Comparison of ENCODE assay signal across 9 cellular contexts in the genomic region with DNA sequence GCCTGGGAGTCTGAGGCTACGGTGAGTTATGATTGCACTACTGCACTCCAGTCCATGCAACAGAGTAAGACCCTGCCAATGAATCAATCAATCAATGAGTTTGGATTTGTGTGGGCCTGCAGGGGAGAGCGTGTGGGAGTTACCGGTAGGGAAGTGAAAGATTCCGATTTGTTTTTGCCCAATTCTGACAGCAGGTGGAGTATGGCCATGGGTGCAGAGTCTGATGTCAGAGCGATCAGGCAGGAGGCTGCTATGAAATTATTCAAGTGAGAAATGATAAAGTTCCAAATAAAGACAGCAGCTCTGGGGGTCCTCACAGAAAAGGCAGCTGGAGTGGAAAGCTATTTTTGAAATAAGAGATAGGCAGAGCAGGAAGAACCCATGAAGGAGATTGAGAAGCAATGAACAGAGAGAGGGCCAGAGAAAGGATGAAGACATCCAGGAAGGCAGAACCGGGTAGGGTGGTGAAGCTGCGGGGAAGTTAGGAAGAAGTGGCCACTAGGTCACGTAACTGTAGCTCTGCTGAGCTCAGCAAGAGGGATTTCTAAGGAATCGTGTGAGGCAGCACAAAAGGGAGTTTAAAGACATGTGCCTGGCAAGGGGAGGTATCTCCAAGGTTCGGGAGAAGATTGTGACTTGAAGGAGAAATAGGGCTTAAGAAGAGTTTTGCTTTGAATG.
DNase-seq lines count a peak whose midpoint lies in the region; ATAC-seq, FAIRE-seq and TF ChIP-seq lines count a peak whose summit lies in the region.
"Had no signal": no experiment of that assay in that cellular context is flagged by ENCODE, and none has a peak within 500 bp of the region (broad histone marks: within the 10 kb centered on the region; RNA-seq: fewer than 3 reads in every experiment).

No MANE protein-coding gene starts in this region.

- H3K4me3 Mint-ChIP-seq in nephron: no peak overlapping the region
- H3K4me3 Mint-ChIP-seq in activated CD4-positive, alpha-beta memory T cell treated with anti-CD3 and anti-CD28 coated beads for 36 hours: no peak overlapping the region
- no peak overlapping the region for H3K4me3 Mint-ChIP-seq in stimulated activated memory B cell treated with anti-CD40 and anti-IgM and Interleukin-4, amounts not matched to agents 10 μg/mL and 1 μg/mL and 100 μg/mL, for 72 hours

- H3K9me3 Mint-ChIP-seq in nephron: no peaks in the 10 kb centered on the region
- no peaks in the 10 kb centered on the region for H3K9me3 Mint-ChIP-seq in activated CD4-positive, alpha-beta memory T cell treated with anti-CD3 and anti-CD28 coated beads for 36 hours
- no peaks in the 10 kb centered on the region for H3K9me3 Mint-ChIP-seq in stimulated activated memory B cell treated with anti-CD40 and anti-IgM and Interleukin-4, amounts not matched to agents 10 μg/mL and 1 μg/mL and 100 μg/mL, for 72 hours

- POLR2A ChIA-PET in activated CD4-positive, alpha-beta memory T cell treated with anti-CD3 and anti-CD28 coated beads for 36 hours (lab: Charles Lee): no interaction called here

- no peaks in the 10 kb centered on the region for H3K27me3 ChIP-seq in esophagus muscularis mucosa

- H3K4me1 Mint-ChIP-seq in nephron: no peaks in the 10 kb centered on the region
- H3K4me1 Mint-ChIP-seq in activated CD4-positive, alpha-beta memory T cell treated with anti-CD3 and anti-CD28 coated beads for 36 hours (ENCODE audit: low read depth): no peaks in the 10 kb centered on the region
- no peaks in the 10 kb centered on the region for H3K4me1 Mint-ChIP-seq in stimulated activated memory B cell treated with anti-CD40 and anti-IgM and Interleukin-4, amounts not matched to agents 10 μg/mL and 1 μg/mL and 100 μg/mL, for 72 hours

- H3K27ac ChIP-seq in esophagus muscularis mucosa (replicated peaks in 1 of 4): no peak overlapping the region

- no peak for FAIRE-seq in D721Med (lab: Jason Lieb, UNC)

- WGBS in esophagus muscularis mucosa: 50% methylated on average over 10 of the region's 10 CpGs

- peaks cover 0 to 6% (median 0%) of the 10 kb centered on the region in 4 donors for H3K4me1 ChIP-seq in esophagus muscularis mucosa

- no peak overlapping the region for H3K27ac Mint-ChIP-seq in nephron
- H3K27ac Mint-ChIP-seq in activated CD4-positive, alpha-beta memory T cell treated with anti-CD3 and anti-CD28 coated beads for 36 hours: no peak overlapping the region
- H3K27ac Mint-ChIP-seq in stimulated activated memory B cell treated with anti-CD40 and anti-IgM and Interleukin-4, amounts not matched to agents 10 μg/mL and 1 μg/mL and 100 μg/mL, for 72 hours: no peak overlapping the region

- TF ChIP-seq POLR2A in esophagus muscularis mucosa (IDR thresholded peaks at IDR 0.05; ENCODE audit: low read depth): no peak

- TF ChIP-seq CTCF in D721Med (IDR thresholded peaks at IDR 0.05; ENCODE audit: insufficient read depth, missing control alignments) (peak; percentile 13), esophagus muscularis mucosa (IDR thresholded peaks at IDR 0.05) (peak in 2 of 3 experiments; percentile 25 to 31), nephron (IDR thresholded peaks at IDR 0.05; ENCODE audit: unreplicated experiment in 3 of 3) (peak; percentile 21 to 38 (median 37))

- intact Hi-C loops in esophagus muscularis mucosa (cut with DNase I): loop anchor here (10.0 kb wide), 1 partner anchor 103 kb away; no protein-coding TSS in a partner anchor
- intact Hi-C loops in activated CD4-positive, alpha-beta memory T cell treated with anti-CD3 and anti-CD28 coated beads for 36 hours (cut with micrococcal nuclease): no loop called here

- H3K9me3 ChIP-seq in esophagus muscularis mucosa: no peaks in the 10 kb centered on the region

- peaks cover 24% of the 10 kb centered on the region for H3K36me3 Mint-ChIP-seq in nephron (ENCODE audit: low read depth)
- peaks cover 2% of the 10 kb centered on the region for H3K36me3 Mint-ChIP-seq in activated CD4-positive, alpha-beta memory T cell treated with anti-CD3 and anti-CD28 coated beads for 36 hours
- H3K36me3 Mint-ChIP-seq in stimulated activated memory B cell treated with anti-CD40 and anti-IgM and Interleukin-4, amounts not matched to agents 10 μg/mL and 1 μg/mL and 100 μg/mL, for 72 hours: no peaks in the 10 kb centered on the region

- no peak for TF ChIP-seq EP300 in esophagus muscularis mucosa (IDR thresholded peaks at IDR 0.05)

- DNase-seq in D721Med (ENCODE audit: insufficient read length, low spot score) (no peak), KBM-7 (peak; percentile 49), esophagus muscularis mucosa (ENCODE audit: extremely low spot score) (no peak), NCI-H1048 (lab: John Stamatoyannopoulos, UW) (no peak)
- DNase-seq in activated CD4-positive, alpha-beta memory T cell treated with anti-CD3 and anti-CD28 coated beads for 36 hours: no peak
- DNase-seq: NCI-H2029 had no signal

- no peak overlapping the region for H3K4me3 ChIP-seq in esophagus muscularis mucosa

- H3K36me3 ChIP-seq in esophagus muscularis mucosa: peaks cover 0 to 7% (median 3%) of the 10 kb centered on the region in 4 donors

- no peak for ATAC-seq in stimulated activated memory B cell treated with anti-CD40 and anti-IgM and Interleukin-4, amounts not matched to agents 10 μg/mL and 1 μg/mL and 100 μg/mL, for 72 hours
- no peak for ATAC-seq in HG03521 (IDR thresholded peaks at IDR 0.05; ENCODE audit: unreplicated experiment)

- H3K27me3 Mint-ChIP-seq in nephron (ENCODE audit: low read depth): no peaks in the 10 kb centered on the region
- H3K27me3 Mint-ChIP-seq in activated CD4-positive, alpha-beta memory T cell treated with anti-CD3 and anti-CD28 coated beads for 36 hours: no peaks in the 10 kb centered on the region
- peaks cover 17% of the 10 kb centered on the region for H3K27me3 Mint-ChIP-seq in stimulated activated memory B cell treated with anti-CD40 and anti-IgM and Interleukin-4, amounts not matched to agents 10 μg/mL and 1 μg/mL and 100 μg/mL, for 72 hours

- in situ Hi-C loops in KBM-7 (cut with MboI; ENCODE audit: low pct_unique_long_range_greater_than_20kb, low sequenced_read_pairs): no loop called here

- CTCF ChIA-PET in activated CD4-positive, alpha-beta memory T cell treated with anti-CD3 and anti-CD28 coated beads for 36 hours (lab: Charles Lee): no interaction called here
